ENCODE assay signal across 23 cellular contexts in the genomic region with DNA sequence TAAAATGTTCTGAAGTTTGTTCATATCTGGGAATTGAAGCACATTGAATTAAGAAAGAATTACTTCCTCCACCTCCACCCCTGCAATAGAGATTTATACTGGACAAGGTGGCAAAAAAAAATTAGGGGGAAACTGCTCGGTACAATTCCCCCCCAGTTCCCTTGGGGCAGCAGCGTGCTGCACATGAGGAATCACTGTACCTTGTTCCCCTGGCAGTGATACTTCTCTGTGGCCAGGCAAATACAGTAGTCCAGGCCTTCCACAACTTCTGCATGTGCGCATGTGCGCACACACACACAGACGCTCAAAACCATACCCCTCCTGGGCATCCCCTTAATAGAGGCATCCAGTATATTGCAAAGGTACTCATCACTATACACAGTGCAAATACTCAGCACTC.
"Had no signal": no experiment of that assay in that cellular context is flagged by ENCODE, and none has a peak within 500 bp of the region (broad histone marks: within the 10 kb centered on the region; RNA-seq: fewer than 3 reads in every experiment).

No MANE protein-coding gene starts in this region.

- H3K4me1 Mint-ChIP-seq: activated naive CD8-positive, alpha-beta T cell treated with anti-CD3 and anti-CD28 coated beads for 36 hours had no signal

- H3K27me3 ChIP-seq: body of pancreas, colonic mucosa, right atrium auricular region, testis had no signal

- H3K36me3 Mint-ChIP-seq: activated naive CD8-positive, alpha-beta T cell treated with anti-CD3 and anti-CD28 coated beads for 36 hours; natural killer cell had no signal

- H3K4me3 ChIP-seq: body of pancreas, colonic mucosa, lower lobe of right lung, right atrium auricular region, testis had no signal

- DNase-seq: activated CD4-positive, alpha-beta T cell treated with anti-CD3 and anti-CD28 coated beads, Interleukin-2, amount 50 U/mL, for 1 hour; activated gamma-delta T cell treated with Interleukin-2 at 50 U/mL for 16 hours; activated naive CD8-positive, alpha-beta T cell treated with anti-CD3 and anti-CD28 coated beads for 36 hours; amniotic stem cell; body of pancreas; central memory CD4-positive, alpha-beta T cell; colonic mucosa; foreskin melanocyte; islet precursor cell; lower lobe of right lung; natural killer cell; stimulated activated CD4-positive, alpha-beta T cell treated with anti-CD3 and anti-CD28 coated beads, Interleukin-12 subunit alpha, Interleukin-12 subunit beta, amount 100 ng/mL, for 4 hours; stimulated activated CD4-positive, alpha-beta T cell treated with anti-CD3 and anti-CD28 coated beads, Interleukin-1b, Interleukin-23, amount 100 ng/mL, for 48 hours; stimulated activated CD8-positive, alpha-beta memory T cell treated with anti-CD3 and anti-CD28 coated beads, Interleukin-4, amount 100 ng/mL, for 48 hours; T-helper 1 cell; T-helper 9 cell; testis had no signal

- H3K27ac Mint-ChIP-seq: activated naive CD8-positive, alpha-beta T cell treated with anti-CD3 and anti-CD28 coated beads for 36 hours; activated T-helper 1 cell treated with anti-CD3 and anti-CD28 coated beads, Interleukin-12 subunit alpha, Interleukin-12 subunit beta, Interleukin-2, Interleukin-4 antibody, amounts not matched to agents 30 ng/mL and 10 ng/mL and 1 ng/mL, durations not matched to agents 14 hours and 24 hours and 36 hours; natural killer cell; progenitor cell of endocrine pancreas; stimulated activated naive CD8-positive, alpha-beta T cell treated with anti-CD3 and anti-CD28 coated beads, Interleukin-15, Interleukin-2, amounts not matched to agents 100 ng/mL and 50 ng/mL, for 24 hours; type B pancreatic cell had no signal

- ATAC-seq: activated CD4-positive, CD25-positive, alpha-beta regulatory T cell treated with anti-CD3 and anti-CD28 coated beads, Interleukin-2, amount 50 U/mL, for 24 hours; body of pancreas; lower lobe of right lung had no signal

- H3K36me3 ChIP-seq: colonic mucosa, lower lobe of right lung, right atrium auricular region had no signal

- H3K4me1 ChIP-seq: body of pancreas, colonic mucosa, lower lobe of right lung, testis had no signal

- H3K4me3 Mint-ChIP-seq: activated naive CD8-positive, alpha-beta T cell treated with anti-CD3 and anti-CD28 coated beads for 36 hours; activated T-helper 1 cell treated with anti-CD3 and anti-CD28 coated beads, Interleukin-12 subunit alpha, Interleukin-12 subunit beta, Interleukin-2, Interleukin-4 antibody, amounts not matched to agents 30 ng/mL and 10 ng/mL and 1 ng/mL, durations not matched to agents 14 hours and 24 hours and 36 hours; natural killer cell; stimulated activated naive CD8-positive, alpha-beta T cell treated with anti-CD3 and anti-CD28 coated beads, Interleukin-15, Interleukin-2, amounts not matched to agents 100 ng/mL and 50 ng/mL, for 24 hours; type B pancreatic cell had no signal

- H3K27me3 Mint-ChIP-seq: activated naive CD8-positive, alpha-beta T cell treated with anti-CD3 and anti-CD28 coated beads for 36 hours; progenitor cell of endocrine pancreas; stimulated activated naive CD8-positive, alpha-beta T cell treated with anti-CD3 and anti-CD28 coated beads, Interleukin-15, Interleukin-2, amounts not matched to agents 100 ng/mL and 50 ng/mL, for 24 hours; type B pancreatic cell had no signal

- H3K27ac ChIP-seq: body of pancreas, colonic mucosa, lower lobe of right lung, right atrium auricular region, testis had no signal

- H3K9me3 ChIP-seq: body of pancreas, colonic mucosa, lower lobe of right lung, right atrium auricular region, testis had no signal

- H3K9me3 Mint-ChIP-seq: activated naive CD8-positive, alpha-beta T cell treated with anti-CD3 and anti-CD28 coated beads for 36 hours; activated T-helper 1 cell treated with anti-CD3 and anti-CD28 coated beads, Interleukin-12 subunit alpha, Interleukin-12 subunit beta, Interleukin-2, Interleukin-4 antibody, amounts not matched to agents 30 ng/mL and 10 ng/mL and 1 ng/mL, durations not matched to agents 14 hours and 24 hours and 36 hours; natural killer cell; stimulated activated naive CD8-positive, alpha-beta T cell treated with anti-CD3 and anti-CD28 coated beads, Interleukin-15, Interleukin-2, amounts not matched to agents 100 ng/mL and 50 ng/mL, for 24 hours; type B pancreatic cell had no signal
